ENCODE assay signal across 22 cellular contexts in genomic region chr9:107375651-107376369, GRCh38.
DNase-seq lines count a peak whose midpoint lies in the region; ATAC-seq and TF ChIP-seq lines count a peak whose summit lies in the region.
"Had no signal": no experiment of that assay in that cellular context is flagged by ENCODE, and none has a peak within 500 bp of the region (broad histone marks: within the 10 kb centered on the region; RNA-seq: fewer than 3 reads in every experiment).

No MANE protein-coding gene starts in this region.

- no peaks in the 10 kb centered on the region for H3K79me2 ChIP-seq in GM23338 (replicated peaks; ENCODE audit: insufficient read depth)

- no peak overlapping the region for H3K27ac Mint-ChIP-seq in GM23338
- H3K27ac Mint-ChIP-seq: B cell; CD4-positive, alpha-beta memory T cell; HFFc6 had no signal

- H4K20me1 ChIP-seq in GM23338 (replicated peaks; ENCODE audit: insufficient read depth): no peaks in the 10 kb centered on the region

- WGBS in heart right ventricle, 2 donors: 33 to 37% methylated on average over 10 of the region's 10 CpGs

- H3K4me2 ChIP-seq in GM23338: no peak overlapping the region

- peaks cover 0 to 4% (median 0%) of the 10 kb centered on the region in 11 donors for H3K9me3 ChIP-seq in heart right ventricle
- H3K9me3 ChIP-seq in left ventricle myocardium inferior (replicated peaks): no peaks in the 10 kb centered on the region
- H3K9me3 ChIP-seq: MG63 had no signal

- H3K4me3 ChIP-seq in heart right ventricle (no peak overlapping the region), left ventricle myocardium inferior (no peak overlapping the region), GM23338 (no peak overlapping the region)
- H3K4me3 ChIP-seq: GM23248, MG63 had no signal

- DNase-seq in heart right ventricle (no peak), left ventricle myocardium inferior (no peak), SK-MEL-5 (ENCODE audit: low read depth, low spot score) (peak; percentile 89), left cardiac atrium (no peak), GM23338 (ENCODE audit: low spot score) (no peak), HCEC 1CT (no peak), GM13976 (ENCODE audit: low spot score) (no peak)
- DNase-seq: ACHN; CD4-positive, alpha-beta memory T cell; DND-41; GDM1; GM23248; HFFc6; MG63; NCI-H1417 treated with DMSO at 0.1 percent for 48 hours; NCI-H2029 treated with DMSO at 0.1 percent for 48 hours; NCI-H2227 treated with DMSO at 0.1 percent for 48 hours; NCI-H69; NK-92 treated with Interleukin-12 subunit alpha and Interleukin-12 subunit beta, amount 100 ng/mL, for 24 hours had no signal

- no peaks in the 10 kb centered on the region for H3K4me1 Mint-ChIP-seq in GM23338
- H3K4me1 Mint-ChIP-seq: B cell; CD4-positive, alpha-beta memory T cell had no signal

- H3K36me3 ChIP-seq in heart right ventricle (no peaks in the 10 kb centered on the region), left ventricle myocardium inferior (no peaks in the 10 kb centered on the region), GM23338 (ENCODE audit: insufficient read depth) (no peaks in the 10 kb centered on the region)
- H3K36me3 ChIP-seq: MG63 had no signal

- no peaks in the 10 kb centered on the region for H3F3A ChIP-seq in GM23338 (replicated peaks; ENCODE audit: low read depth)

- H3K9me3 Mint-ChIP-seq in GM23338: no peaks in the 10 kb centered on the region
- H3K9me3 Mint-ChIP-seq: CD4-positive, alpha-beta memory T cell; HFFc6 had no signal

- peak in 7 of 8 donors; percentile 47 to 86 (median 58) for ATAC-seq in heart right ventricle
- ATAC-seq in left cardiac atrium: peak; percentile 44 to 91
- ATAC-seq in GM23338: no peak
- ATAC-seq in HG03571 (IDR thresholded peaks at IDR 0.05; ENCODE audit: unreplicated experiment): no peak
- ATAC-seq: HepG2 had no signal

- no peak overlapping the region for H3K4me3 Mint-ChIP-seq in GM23338
- H3K4me3 Mint-ChIP-seq: B cell; CD4-positive, alpha-beta memory T cell; HFFc6 had no signal

- H3K27me3 ChIP-seq in heart right ventricle (peaks cover 0 to 3% (median 0%) of the 10 kb centered on the region in 7 donors), left ventricle myocardium inferior (ENCODE audit: low read depth) (no peaks in the 10 kb centered on the region), GM23338 (ENCODE audit: insufficient read depth) (no peaks in the 10 kb centered on the region)
- H3K27me3 ChIP-seq: MG63 had no signal

- no peak overlapping the region for H2AFZ ChIP-seq in GM23338
- H2AFZ ChIP-seq: GM23248 had no signal

- TF ChIP-seq CTCF in heart right ventricle (IDR thresholded peaks at IDR 0.05): no peak
- TF ChIP-seq CTCF in left ventricle myocardium inferior (IDR thresholded peaks at IDR 0.05; ENCODE audit: borderline replicate concordance): no peak
- no peak for TF ChIP-seq CTCF in GM23338 (conservative IDR thresholded peaks at IDR 0.05; ENCODE audit: low read depth in 2 of 2)
- no peak for TF ChIP-seq CTCF in GM13976 (IDR thresholded peaks at IDR 0.05; ENCODE audit: borderline replicate concordance, control extremely low read depth, extremely low read depth, insufficient read depth, missing control alignments)

- H3K36me3 Mint-ChIP-seq in GM23338 (ENCODE audit: low read depth): no peaks in the 10 kb centered on the region
- H3K36me3 Mint-ChIP-seq: CD4-positive, alpha-beta memory T cell had no signal

- in situ Hi-C loops in SK-MEL-5 (cut with HindIII; ENCODE audit: low pct_unique_long_range_greater_than_20kb, low sequenced_read_pairs): no loop called here
- in situ Hi-C loops in GM13976 (cut with MboI; ENCODE audit: low sequenced_read_pairs, unreplicated experiment): no loop called here

- no peaks in the 10 kb centered on the region for H3K9me2 ChIP-seq in GM23338 (ENCODE audit: insufficient read depth)

- H3K4me1 ChIP-seq in heart right ventricle: peaks cover 0 to 11% (median 0%) of the 10 kb centered on the region in 9 donors
- H3K4me1 ChIP-seq in left ventricle myocardium inferior: peaks cover 3% of the 10 kb centered on the region
- H3K4me1 ChIP-seq in GM23338 (ENCODE audit: insufficient read depth): no peaks in the 10 kb centered on the region

- H3K27me3 Mint-ChIP-seq in GM23338 (ENCODE audit: insufficient read depth, low read depth, poor library complexity): peaks cover 3% of the 10 kb centered on the region

- intact Hi-C loops in heart right ventricle (cut with DNase I) (no loop called here), left ventricle myocardium inferior (cut with micrococcal nuclease) (no loop called here), left cardiac atrium (cut with DNase I) (no loop called here)

- H3K27ac ChIP-seq in heart right ventricle: peak overlapping the region in 3 of 10 donors; percentile 21 to 46 (median 37)
- H3K27ac ChIP-seq in left ventricle myocardium inferior (replicated peaks): no peak overlapping the region
- no peak overlapping the region for H3K27ac ChIP-seq in GM23338 (ENCODE audit: low read depth)
- H3K27ac ChIP-seq: GM23248 had no signal

TF ChIP-seq in GM23338, 12 proteins besides CTCF, POLR2A, EP300 and RAD21 (continues in another document):
- TF ChIP-seq, protein P1, sequence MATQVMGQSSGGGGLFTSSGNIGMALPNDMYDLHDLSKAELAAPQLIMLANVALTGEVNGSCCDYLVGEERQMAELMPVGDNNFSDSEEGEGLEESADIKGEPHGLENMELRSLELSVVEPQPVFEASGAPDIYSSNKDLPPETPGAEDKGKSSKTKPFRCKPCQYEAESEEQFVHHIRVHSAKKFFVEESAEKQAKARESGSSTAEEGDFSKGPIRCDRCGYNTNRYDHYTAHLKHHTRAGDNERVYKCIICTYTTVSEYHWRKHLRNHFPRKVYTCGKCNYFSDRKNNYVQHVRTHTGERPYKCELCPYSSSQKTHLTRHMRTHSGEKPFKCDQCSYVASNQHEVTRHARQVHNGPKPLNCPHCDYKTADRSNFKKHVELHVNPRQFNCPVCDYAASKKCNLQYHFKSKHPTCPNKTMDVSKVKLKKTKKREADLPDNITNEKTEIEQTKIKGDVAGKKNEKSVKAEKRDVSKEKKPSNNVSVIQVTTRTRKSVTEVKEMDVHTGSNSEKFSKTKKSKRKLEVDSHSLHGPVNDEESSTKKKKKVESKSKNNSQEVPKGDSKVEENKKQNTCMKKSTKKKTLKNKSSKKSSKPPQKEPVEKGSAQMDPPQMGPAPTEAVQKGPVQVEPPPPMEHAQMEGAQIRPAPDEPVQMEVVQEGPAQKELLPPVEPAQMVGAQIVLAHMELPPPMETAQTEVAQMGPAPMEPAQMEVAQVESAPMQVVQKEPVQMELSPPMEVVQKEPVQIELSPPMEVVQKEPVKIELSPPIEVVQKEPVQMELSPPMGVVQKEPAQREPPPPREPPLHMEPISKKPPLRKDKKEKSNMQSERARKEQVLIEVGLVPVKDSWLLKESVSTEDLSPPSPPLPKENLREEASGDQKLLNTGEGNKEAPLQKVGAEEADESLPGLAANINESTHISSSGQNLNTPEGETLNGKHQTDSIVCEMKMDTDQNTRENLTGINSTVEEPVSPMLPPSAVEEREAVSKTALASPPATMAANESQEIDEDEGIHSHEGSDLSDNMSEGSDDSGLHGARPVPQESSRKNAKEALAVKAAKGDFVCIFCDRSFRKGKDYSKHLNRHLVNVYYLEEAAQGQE (IDR thresholded peaks at IDR 0.05; ENCODE audit: unreplicated experiment): no peak
- TF ChIP-seq EZH2 (IDR thresholded peaks at IDR 0.05; ENCODE audit: low read depth, unreplicated experiment) (no peak), JUNB (IDR thresholded peaks at IDR 0.05; ENCODE audit: unreplicated experiment) (no peak)

Comparison
In these comparisons a context has a peak if more than half of its experiments do, and no peak if none do; other contexts are left out.
1. ATAC-seq: peak in heart right ventricle (7 of 8) and left cardiac atrium (2 of 2); none in GM23338 (single experiment) and HG03571 (single experiment).